ENCODE assay signal across 15 cellular contexts in genomic region chr7:115475206-115475605, GRCh38.
"Had no signal": no experiment of that assay in that cellular context is flagged by ENCODE, and none has a peak within 500 bp of the region (broad histone marks: within the 10 kb centered on the region; RNA-seq: fewer than 3 reads in every experiment).

No MANE protein-coding gene starts in this region.

- DNase-seq: activated CD4-positive, alpha-beta T cell treated with anti-CD3 and anti-CD28 coated beads, Interleukin-2, amount 50 U/mL, for 4 hours; activated naive CD4-positive, alpha-beta T cell treated with anti-CD3 and anti-CD28 coated beads for 36 hours; activated naive CD8-positive, alpha-beta T cell treated with anti-CD3 and anti-CD28 coated beads, Interleukin-2, amount 50 U/mL, for 24 hours; activated T-cell treated with anti-CD3 and anti-CD28 coated beads for 4 hours; aorta; cerebellar nuclear complex; effector memory CD8-positive, alpha-beta T cell; foreskin melanocyte; ovary; spleen; T-helper 9 cell had no signal

- H3K27me3 ChIP-seq: ovary had no signal

- H3K36me3 ChIP-seq: breast epithelium, ovary, spleen had no signal

- ATAC-seq: activated CD4-positive, CD25-positive, alpha-beta regulatory T cell treated with anti-CD3 and anti-CD28 coated beads, Interleukin-2, amount 50 U/mL, for 24 hours; activated naive CD8-positive, alpha-beta T cell treated with anti-CD3 and anti-CD28 coated beads, Interleukin-2, amount 50 U/mL, for 24 hours; activated T-helper 17 cell treated with anti-CD3 and anti-CD28 coated beads, Interleukin-2, amount 50 U/mL, for 72 hours; effector memory CD8-positive, alpha-beta T cell; natural killer cell treated with Interleukin-12 subunit alpha and Interleukin-12 subunit beta and Interleukin-15 and Interleukin-18, amount 100 ng/mL, for 72 hours had no signal

- H3K4me3 ChIP-seq: breast epithelium, ovary, spleen had no signal

- H3K9me3 ChIP-seq: breast epithelium, ovary, spleen had no signal

- H3K4me1 ChIP-seq: breast epithelium had no signal

- H3K27ac ChIP-seq: breast epithelium, ovary, spleen had no signal
